8 cellular contexts compared by ENCODE assay signal in the genomic region with DNA sequence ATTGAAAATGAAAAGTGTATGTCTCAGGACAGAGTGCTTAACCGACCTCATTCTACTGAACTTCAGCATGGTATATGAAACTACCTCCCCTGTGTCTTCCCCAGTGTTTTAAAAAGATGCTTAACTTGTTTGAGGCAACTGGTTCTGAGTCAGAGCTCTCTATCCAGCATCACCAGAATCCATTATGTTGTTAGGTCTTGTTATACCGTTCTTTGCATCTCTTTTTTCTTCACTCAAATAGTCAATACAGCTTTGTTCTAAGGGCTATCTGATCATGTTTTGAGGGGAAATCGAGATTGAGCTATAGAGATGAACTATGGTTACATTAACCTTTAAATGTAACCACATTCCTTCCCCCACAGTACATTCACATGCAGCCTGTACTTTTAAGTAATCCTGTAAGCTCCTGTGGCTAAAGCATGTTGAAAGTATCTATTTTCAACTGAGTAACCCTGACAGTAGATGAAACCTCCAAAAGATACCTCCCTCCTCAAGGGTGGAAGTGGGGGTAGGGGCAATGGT.
DNase-seq lines count a peak whose midpoint lies in the region; ATAC-seq and TF ChIP-seq lines count a peak whose summit lies in the region.
"Had no signal": no experiment of that assay in that cellular context is flagged by ENCODE, and none has a peak within 500 bp of the region (broad histone marks: within the 10 kb centered on the region; RNA-seq: fewer than 3 reads in every experiment).

No MANE protein-coding gene starts in this region.

- peak overlapping the region; percentile 81 for H3K4me2 ChIP-seq in KMS-11

- DNase-seq in iris pigment epithelial cell (ENCODE audit: low read depth) (peak; percentile 69), Ammon's horn (ENCODE audit: low spot score) (no peak), NCI-H748 (lab: John Stamatoyannopoulos, UW; ENCODE audit: unreplicated experiment) (no peak)
- no peak for DNase-seq in stimulated activated CD4-positive, alpha-beta T cell treated with anti-CD3 and anti-CD28 coated beads, Interleukin-4, amount 100 ng/mL, for 24 hours
- DNase-seq: NCI-H69 had no signal

- peaks cover 77% of the 10 kb centered on the region for H3K4me1 ChIP-seq in KMS-11 (ENCODE audit: low read depth, poor library complexity, severe bottlenecking)

- peak overlapping the region; percentile 10; the same call in 1 of the 2 replicates for H2AFZ ChIP-seq in KMS-11 (ENCODE audit: low read depth)

- H3K9ac ChIP-seq in KMS-11, result peak overlapping the region; percentile 50; the same call in 1 of the 2 replicates

- H4K20me1 ChIP-seq in KMS-11 (ENCODE audit: insufficient read depth), result no peaks in the 10 kb centered on the region

- no peaks in the 10 kb centered on the region for H3K79me2 ChIP-seq in KMS-11 (ENCODE audit: insufficient read depth, low read depth)

- no peak overlapping the region for H3K4me3 ChIP-seq in KMS-11 (IDR thresholded peaks at IDR 0.05; ENCODE audit: insufficient read depth, low read depth, low read length)

- no peaks in the 10 kb centered on the region for H3K27me3 ChIP-seq in KMS-11 (ENCODE audit: insufficient read depth, low read depth)

- ATAC-seq in GM19043 (IDR thresholded peaks at IDR 0.05; ENCODE audit: low read depth, unreplicated experiment) (peak; percentile 37), HG02588 (IDR thresholded peaks at IDR 0.05; ENCODE audit: unreplicated experiment) (peak; percentile 46)

- H3K27ac ChIP-seq in KMS-11, result peak overlapping the region; percentile 94

- no peaks in the 10 kb centered on the region for H3K36me3 ChIP-seq in KMS-11 (ENCODE audit: insufficient read depth)

- TF ChIP-seq CTCF in KMS-11 (conservative IDR thresholded peaks at IDR 0.05; ENCODE audit: low read depth, low read length), result no peak
